2 cellular contexts compared by ENCODE assay signal in genomic region chrX:134431894-134432293, GRCh38.
TF ChIP-seq lines count a peak whose summit lies in the region.

No MANE protein-coding gene starts in this region.

TF ChIP-seq in IMR-90, 13 proteins besides CTCF, POLR2A, EP300 and RAD21:
- TF ChIP-seq MAFK (IDR thresholded peaks at IDR 0.05; ENCODE audit: low read depth, low read length) (no peak), USF2 (IDR thresholded peaks at IDR 0.05; ENCODE audit: low read depth, low read length) (no peak), BHLHE40 (IDR thresholded peaks at IDR 0.05; ENCODE audit: low read depth, low read length) (no peak), RCOR1 (IDR thresholded peaks at IDR 0.05; ENCODE audit: insufficient replicate concordance, low read length) (no peak), ELK1 (IDR thresholded peaks at IDR 0.05; ENCODE audit: borderline replicate concordance, low read depth, low read length) (no peak), SMC3 (IDR thresholded peaks at IDR 0.05; ENCODE audit: low read depth, low read length) (no peak), CHD1 (IDR thresholded peaks at IDR 0.05; ENCODE audit: low read depth, low read length) (no peak), MXI1 (IDR thresholded peaks at IDR 0.05; ENCODE audit: borderline replicate concordance, low read depth, low read length) (no peak), MAZ (IDR thresholded peaks at IDR 0.05; ENCODE audit: borderline replicate concordance, low read depth, low read length) (no peak), CEBPB (IDR thresholded peaks at IDR 0.05; ENCODE audit: low read depth, low read length) (no peak), FOS (IDR thresholded peaks at IDR 0.05; ENCODE audit: low read depth, low read length) (no peak), NFE2L2 (IDR thresholded peaks at IDR 0.05; ENCODE audit: low read depth, low read length) (no peak), RFX5 (IDR thresholded peaks at IDR 0.05; ENCODE audit: low read depth, low read length) (no peak)

TF ChIP-seq in GM23338, 12 proteins besides CTCF, POLR2A, EP300 and RAD21:
- TF ChIP-seq CREB1 (CRISPR knock-in tag; IDR thresholded peaks at IDR 0.05; ENCODE audit: low read depth) (no peak), NANOG (IDR thresholded peaks at IDR 0.05; ENCODE audit: borderline replicate concordance) (no peak), ZNF331 (CRISPR knock-in tag; IDR thresholded peaks at IDR 0.05; ENCODE audit: low read depth) (no peak), EZH2 (IDR thresholded peaks at IDR 0.05; ENCODE audit: low read depth, unreplicated experiment) (no peak), ZNF462 (CRISPR knock-in tag; IDR thresholded peaks at IDR 0.05) (no peak), STAT1 (IDR thresholded peaks at IDR 0.05; ENCODE audit: unreplicated experiment) (no peak), REST (IDR thresholded peaks at IDR 0.05; ENCODE audit: unreplicated experiment) (no peak), ETS1 (IDR thresholded peaks at IDR 0.05) (no peak), JUNB (IDR thresholded peaks at IDR 0.05; ENCODE audit: unreplicated experiment) (no peak), POLR2AphosphoS5 (IDR thresholded peaks at IDR 0.05; ENCODE audit: low read depth) (no peak), EZH2phosphoT487 (IDR thresholded peaks at IDR 0.05; ENCODE audit: unreplicated experiment) (no peak)
